Comparison of ENCODE assay signal across 16 cellular contexts in genomic region chr5:53545744-53546143, GRCh38. TPM values are rescaled to one million over a fixed set of nuclear protein-coding genes. Genes with fewer than 3 reads are reported as not detected.
DNase-seq lines count a peak whose midpoint lies in the region; ATAC-seq, FAIRE-seq and TF ChIP-seq lines count a peak whose summit lies in the region.
"Had no signal": no experiment of that assay in that cellular context is flagged by ENCODE, and none has a peak within 500 bp of the region (broad histone marks: within the 10 kb centered on the region; RNA-seq: fewer than 3 reads in every experiment).

No MANE protein-coding gene starts in this region.

- DNase-seq in HTR-8/SVneo (ENCODE audit: insufficient read length, low spot score) (no peak), WTC11 (ENCODE audit: low spot score) (no peak), iPS-NIHi11 (ENCODE audit: low spot score) (peak; percentile 60), pons (ENCODE audit: low spot score) (peak; percentile 12), DMS153 (lab: John Stamatoyannopoulos, UW) (no peak), left ventricle myocardium superior (no peak), CD14-positive monocyte (ENCODE audit: low spot score) (no peak)
- DNase-seq: Karpas-422, MM.1S, NCI-H1105, NCI-H187, NCI-H446 had no signal

- H3K9me3 Mint-ChIP-seq in WTC11 (peaks cover 10% of the 10 kb centered on the region), CD14-positive monocyte (peaks cover 0 to 2% (median 0%) of the 10 kb centered on the region in 7 donors)

- ATAC-seq in WTC11: peak; percentile 97
- no peak for ATAC-seq in left ventricle myocardium superior
- ATAC-seq: GM12878, HCT116, SK-N-SH treated with all-trans-retinoic acid at 6 μM for 48 hours had no signal

- TF ChIP-seq CTCF in WTC11 (IDR thresholded peaks at IDR 0.05) (no peak), CD14-positive monocyte (IDR thresholded peaks at IDR 0.05) (no peak)

- H3K4me3 Mint-ChIP-seq in WTC11 (peak overlapping the region; percentile 47), CD14-positive monocyte (no peak overlapping the region)

- H3K36me3 Mint-ChIP-seq in WTC11 (peaks cover 5% of the 10 kb centered on the region), CD14-positive monocyte (no peaks in the 10 kb centered on the region)

- H3K27me3 Mint-ChIP-seq in WTC11 (ENCODE audit: low read depth) (no peaks in the 10 kb centered on the region), CD14-positive monocyte (ENCODE audit: low read depth in 3 of 3) (no peaks in the 10 kb centered on the region)

- intact Hi-C loops in left ventricle myocardium superior (cut with micrococcal nuclease) (no loop called here), CD14-positive monocyte (cut with micrococcal nuclease) (no loop called here)

- H3K4me1 Mint-ChIP-seq in WTC11 (peaks cover 55% of the 10 kb centered on the region), CD14-positive monocyte (peaks cover 7% of the 10 kb centered on the region)

- peak overlapping the region; percentile 78; the same call in 1 of the 2 replicates for H3K27ac Mint-ChIP-seq in WTC11
- no peak overlapping the region for H3K27ac Mint-ChIP-seq in CD14-positive monocyte

- POLR2A ChIA-PET in WTC11 (lab: Charles Lee): interaction anchor here (1.1 kb wide), 1 partner anchor 63 kb away, joined by 3 read pairs; no protein-coding TSS in a partner anchor

- FAIRE-seq in HTR-8/SVneo (lab: Jason Lieb, UNC): peak; percentile 4
- FAIRE-seq: GM12878, GM18507 had no signal

- CTCF ChIA-PET in WTC11 (lab: Charles Lee): interaction anchor here (0.6 to 1.1 kb wide), 3 partner anchors 9 to 112 kb away, joined by 3 to 4 read pairs (median 3); no protein-coding TSS in a partner anchor

TF ChIP-seq in WTC11, 78 proteins besides CTCF, POLR2A, EP300 and RAD21 (continues in another document):
- TF ChIP-seq USF1 (CRISPR knock-in tag; IDR thresholded peaks at IDR 0.05): peak; percentile 91
- TF ChIP-seq PRRX2 (CRISPR knock-in tag; IDR thresholded peaks at IDR 0.05): no peak
- TF ChIP-seq ERG (CRISPR knock-in tag; IDR thresholded peaks at IDR 0.05): no peak
- no peak for TF ChIP-seq SP1 (CRISPR knock-in tag; conservative IDR thresholded peaks at IDR 0.05)
- no peak for TF ChIP-seq SOX15 (CRISPR knock-in tag; IDR thresholded peaks at IDR 0.05)
- TF ChIP-seq SMAD3 (CRISPR knock-in tag; IDR thresholded peaks at IDR 0.05; ENCODE audit: borderline replicate concordance): no peak
- no peak for TF ChIP-seq NFATC4 (CRISPR knock-in tag; IDR thresholded peaks at IDR 0.05)
- no peak for TF ChIP-seq ZNF425 (CRISPR knock-in tag; conservative IDR thresholded peaks at IDR 0.05)
- no peak for TF ChIP-seq PRDM15 (CRISPR knock-in tag; IDR thresholded peaks at IDR 0.05)
- TF ChIP-seq ZNF416 (CRISPR knock-in tag; IDR thresholded peaks at IDR 0.05): no peak
- TF ChIP-seq ATF1 (CRISPR knock-in tag; IDR thresholded peaks at IDR 0.05): no peak
- no peak for TF ChIP-seq HMGXB4 (CRISPR knock-in tag; IDR thresholded peaks at IDR 0.05)
- no peak for TF ChIP-seq CDX4 (CRISPR knock-in tag; IDR thresholded peaks at IDR 0.05; ENCODE audit: borderline replicate concordance)
- 0 out of 2 replicates have a peak, but pooled peaks have one; percentile 41 for TF ChIP-seq FOXK1 (CRISPR knock-in tag; IDR thresholded peaks at IDR 0.05)
- TF ChIP-seq MXD4 (CRISPR knock-in tag; IDR thresholded peaks at IDR 0.05; ENCODE audit: borderline replicate concordance): no peak
- no peak for TF ChIP-seq E2F5 (CRISPR knock-in tag; IDR thresholded peaks at IDR 0.05)

RNA-seq across cellular contexts. Expression of gene NDUFS4, which starts 14.7 kb away (rescaled TPM):
- total RNA-seq in WTC11 (2021) (68.5 to 87.4 TPM (median 85.1 TPM) in 3 replicates), left ventricle myocardium superior (212 TPM)
- polyA plus RNA-seq in CD14-positive monocyte: 100 to 1,000 TPM; 111 to 118 TPM

Comparison
In these comparisons a context has a peak if more than half of its experiments do, and no peak if none do; other contexts are left out.
1. DNase-seq: peak in iPS-NIHi11 (single experiment) and pons (single experiment); none in HTR-8/SVneo (single experiment), WTC11 (single experiment), DMS153 (single experiment), left ventricle myocardium superior (single experiment) and CD14-positive monocyte (single experiment).